In the genomic region with DNA sequence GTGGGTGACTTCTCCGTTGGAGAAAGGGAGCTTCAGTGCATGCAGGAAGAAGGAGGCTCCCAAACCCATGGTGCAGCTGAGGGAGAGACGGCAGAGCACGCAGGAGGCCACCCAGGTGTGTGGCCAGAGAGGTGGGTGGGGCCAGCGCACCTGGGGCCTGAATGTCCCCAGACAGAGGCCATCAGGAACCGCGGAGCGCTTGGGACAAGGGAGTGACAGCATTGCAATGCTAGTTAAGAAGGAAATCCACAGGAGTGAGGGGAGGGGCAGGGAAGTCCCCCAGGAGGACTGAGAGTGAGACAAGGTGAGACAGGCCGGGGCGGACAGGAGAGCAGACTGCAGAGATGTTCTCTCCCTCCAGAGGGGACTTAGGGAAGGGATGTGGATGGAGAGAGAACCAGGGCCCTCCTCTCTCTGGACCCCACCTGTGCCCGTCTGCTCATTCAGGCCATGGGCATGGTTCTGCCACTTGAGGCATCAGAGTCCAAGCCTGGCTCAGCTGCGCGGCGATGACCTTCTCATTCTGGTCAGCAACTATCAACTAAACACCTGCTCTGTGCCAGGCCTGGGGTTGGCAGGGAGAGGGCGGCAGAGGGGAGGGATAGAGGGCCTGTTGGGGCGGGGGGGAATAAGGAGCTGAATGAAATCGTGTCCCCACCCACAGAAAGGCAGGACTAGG, we compare ENCODE assay signal across 27 cellular contexts.
A peak's percentile ranks its signal among the peaks of the same experiment; 100 is the strongest.
DNase-seq lines count a peak whose midpoint lies in the region; ATAC-seq and TF ChIP-seq lines count a peak whose summit lies in the region.
"Had no signal": no experiment of that assay in that cellular context is flagged by ENCODE, and none has a peak within 500 bp of the region (broad histone marks: within the 10 kb centered on the region; RNA-seq: fewer than 3 reads in every experiment).

No MANE protein-coding gene starts in this region.

- H3K9me3 ChIP-seq in GM23248 (ENCODE audit: low read depth) = no peaks in the 10 kb centered on the region
- no peaks in the 10 kb centered on the region for H3K9me3 ChIP-seq in testis
- H3K9me3 ChIP-seq: breast epithelium, colonic mucosa had no signal

- no peak overlapping the region for H3K27ac ChIP-seq in GM23248
- H3K27ac ChIP-seq in testis = no peak overlapping the region
- H3K27ac ChIP-seq: colonic mucosa, KMS-11, PC-9 had no signal

- ATAC-seq in left ventricle myocardium superior = peak; percentile 48
- no peak for ATAC-seq in GM21360 (IDR thresholded peaks at IDR 0.05; ENCODE audit: unreplicated experiment)
- no peak for ATAC-seq in left lobe of liver
- ATAC-seq: activated CD8-positive, alpha-beta memory T cell treated with anti-CD3 and anti-CD28 coated beads, Interleukin-2, amount 10 ng/mL, durations not matched to agents 7 days and 5 days; effector memory CD8-positive, alpha-beta T cell; WTC11 had no signal

- H3K36me3 ChIP-seq in GM23248 (ENCODE audit: low read depth) (no peaks in the 10 kb centered on the region), testis (ENCODE audit: low read depth, missing control alignments) (no peaks in the 10 kb centered on the region)
- H3K36me3 ChIP-seq: breast epithelium, colonic mucosa had no signal

- H2AFZ ChIP-seq in GM23248 = no peak overlapping the region
- H2AFZ ChIP-seq: PC-9 had no signal

- H3K4me1 ChIP-seq in GM23248 (ENCODE audit: insufficient read depth) (peaks cover 38% of the 10 kb centered on the region), testis (peaks cover 14% of the 10 kb centered on the region)
- H3K4me1 ChIP-seq: breast epithelium, Caco-2, colonic mucosa had no signal

- in situ Hi-C loops in G401 (cut with HindIII; ENCODE audit: low sequenced_read_pairs) = no loop called here
- in situ Hi-C loops in GM23248 (cut with MboI) = no loop called here

- no peak overlapping the region for H3K4me2 ChIP-seq in GM23248 (ENCODE audit: unreplicated experiment)
- H3K4me2 ChIP-seq: KMS-11, PC-9 had no signal

- H3K27me3 ChIP-seq in GM23248 (replicated peaks; ENCODE audit: insufficient read depth) (no peaks in the 10 kb centered on the region), testis (no peaks in the 10 kb centered on the region)
- H3K27me3 ChIP-seq: breast epithelium, colonic mucosa had no signal

- DNase-seq in G401 (ENCODE audit: low spot score) = peak; percentile 52
- peak; percentile 8 for DNase-seq in NCI-H2196 treated with DMSO at 0.1 percent for 48 hours (lab: John Stamatoyannopoulos, UW; ENCODE audit: unreplicated experiment)
- DNase-seq in left ventricle myocardium superior = peak; percentile 73
- peak; percentile 69 for DNase-seq in posterior vena cava (ENCODE audit: low spot score)
- no peak for DNase-seq in GM23248
- DNase-seq in left lobe of liver (ENCODE audit: low spot score) = no peak
- DNase-seq in testis = no peak
- DNase-seq: activated CD4-positive, alpha-beta T cell treated with anti-CD3 and anti-CD28 coated beads, Interleukin-2, amount 10 ng/mL, durations not matched to agents 7 days and 5 days; activated CD8-positive, alpha-beta memory T cell treated with anti-CD3 and anti-CD28 coated beads, Interleukin-2, amount 10 ng/mL, durations not matched to agents 7 days and 5 days; activated naive CD4-positive, alpha-beta T cell treated with anti-CD3 and anti-CD28 coated beads for 36 hours; amniotic stem cell; Caco-2; colonic mucosa; DMS79 treated with DMSO at 0.1 percent for 48 hours; effector memory CD8-positive, alpha-beta T cell; erythroblast; head of caudate nucleus; naive B cell; NCI-H524; PC-9; SHP77 treated with DMSO at 0.1 percent for 48 hours; stimulated activated CD4-positive, alpha-beta T cell treated with anti-CD3 and anti-CD28 coated beads, Interleukin-4, amount 100 ng/mL, for 1 hour; SW 1271 had no signal

- peaks cover 15% of the 10 kb centered on the region for H3F3A ChIP-seq in GM23248 (ENCODE audit: insufficient read depth)

- no peak overlapping the region for H3K4me3 ChIP-seq in GM23248
- H3K4me3 ChIP-seq in testis = no peak overlapping the region
- H3K4me3 ChIP-seq: breast epithelium, colonic mucosa, PC-9 had no signal

- no peaks in the 10 kb centered on the region for H3K79me2 ChIP-seq in GM23248 (ENCODE audit: insufficient read depth)

- no peak for TF ChIP-seq CTCF in testis (IDR thresholded peaks at IDR 0.05)

- no peaks in the 10 kb centered on the region for H3K9me2 ChIP-seq in GM23248 (ENCODE audit: insufficient read depth)

- intact Hi-C loops in left ventricle myocardium superior (cut with micrococcal nuclease) (no loop called here), posterior vena cava (cut with DNase I) (no loop called here), testis (cut with DNase I; ENCODE audit: low total_unique reads) (no loop called here)

- TF ChIP-seq POLR2A in testis (IDR thresholded peaks at IDR 0.05) = no peak

- no peak overlapping the region for H3K9ac ChIP-seq in GM23248
- H3K9ac ChIP-seq: KMS-11 had no signal

- 80 to 81% methylated on average over 11 to 16 of the region's 16 CpGs for WGBS in GM23248 (ENCODE audit: low coverage in 1 of 2, low lambda C conversion rate in 2 of 2, missing lambda C conversion rate in 2 of 2), 2 experiments
- 90 to 91% methylated on average over 13 to 16 of the region's 16 CpGs for WGBS in testis, 2 donors

- no peaks in the 10 kb centered on the region for H4K20me1 ChIP-seq in GM23248 (ENCODE audit: insufficient read depth)

Comparison
In these comparisons a context has a peak if more than half of its experiments do, and no peak if none do; other contexts are left out.
1. DNase-seq: peak in G401 (single experiment), NCI-H2196 treated with DMSO at 0.1 percent for 48 hours (single experiment), left ventricle myocardium superior (single experiment) and posterior vena cava (single experiment); none in GM23248 (single experiment), left lobe of liver (single experiment) and testis (single experiment).